In the genomic region with DNA sequence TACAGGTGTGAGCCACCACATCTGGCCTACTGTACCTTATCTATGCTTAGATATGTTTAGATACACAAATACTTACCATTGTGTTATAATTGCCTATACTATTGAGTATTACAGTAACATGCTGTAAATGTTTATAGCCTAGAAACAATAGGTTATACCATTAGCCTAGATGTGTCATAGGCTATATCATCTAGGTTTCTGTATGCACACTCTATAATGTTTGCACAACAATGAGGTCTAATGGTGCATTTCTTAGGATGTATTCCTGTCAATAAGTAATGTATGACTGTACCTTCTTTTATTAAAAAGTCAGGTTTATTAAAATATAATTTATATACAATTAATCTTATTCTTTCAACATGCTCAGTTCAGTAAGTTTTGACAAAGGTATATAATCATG, we compare ENCODE assay signal across 20 cellular contexts.
A peak's percentile ranks its signal among the peaks of the same experiment; 100 is the strongest.
DNase-seq lines count a peak whose midpoint lies in the region; ATAC-seq and TF ChIP-seq lines count a peak whose summit lies in the region.
"Had no signal": no experiment of that assay in that cellular context is flagged by ENCODE, and none has a peak within 500 bp of the region (broad histone marks: within the 10 kb centered on the region; RNA-seq: fewer than 3 reads in every experiment).

No MANE protein-coding gene starts in this region.

- no peaks in the 10 kb centered on the region for H3K9me3 ChIP-seq in smooth muscle cell (replicated peaks; ENCODE audit: low read depth)
- H3K9me3 ChIP-seq: BE2C had no signal

- H3K4me1 ChIP-seq in ACC112 (ENCODE audit: control insufficient read depth, insufficient read depth, low read length, unreplicated experiment): peaks cover 27% of the 10 kb centered on the region
- H3K4me1 ChIP-seq in smooth muscle cell (ENCODE audit: low read depth): peaks cover 8% of the 10 kb centered on the region
- H3K4me1 ChIP-seq: BE2C had no signal

- ATAC-seq in HG03521 (IDR thresholded peaks at IDR 0.05; ENCODE audit: unreplicated experiment) (no peak), HG03378 (IDR thresholded peaks at IDR 0.05; ENCODE audit: unreplicated experiment) (no peak)
- ATAC-seq: HepG2 had no signal

- DNase-seq in RWPE1 (ENCODE audit: low spot score) (no peak), epithelial cell of prostate (ENCODE audit: low read depth, low spot score) (no peak), smooth muscle cell (lab: John Stamatoyannopoulos, UW; ENCODE audit: unreplicated experiment) (no peak), NCI-H2171 (lab: John Stamatoyannopoulos, UW) (no peak)
- DNase-seq: ACHN; BE2C; CD8-positive, alpha-beta memory T cell; DMS153; DND-41; Karpas-422; NCI-H1092 treated with DMSO at 0.1 percent for 48 hours; NCI-H1436; NCI-H187; NCI-H524; NCI-H774; Right ventricle myocardium superior had no signal

- no peaks in the 10 kb centered on the region for H3K27me3 ChIP-seq in ACC112 (ENCODE audit: insufficient read depth, low read length)
- no peaks in the 10 kb centered on the region for H3K27me3 ChIP-seq in smooth muscle cell (ENCODE audit: low read depth)
- H3K27me3 ChIP-seq: BE2C had no signal

- POLR2A ChIA-PET in RWPE1 (lab: Yijun Ruan, JAX; ENCODE audit: low non-redundant PET): no interaction called here

- TF ChIP-seq CTCF in RWPE1 (conservative IDR thresholded peaks at IDR 0.05; ENCODE audit: low read depth): no peak
- no peak for TF ChIP-seq CTCF in smooth muscle cell (IDR thresholded peaks at IDR 0.05; ENCODE audit: borderline replicate concordance, insufficient read depth, poor library complexity, severe bottlenecking)

- peaks cover 3% of the 10 kb centered on the region for H3F3A ChIP-seq in smooth muscle cell (ENCODE audit: low read depth)

- no peak overlapping the region for H3K9ac ChIP-seq in smooth muscle cell (ENCODE audit: low read depth)

- H3K36me3 ChIP-seq in ACC112 (ENCODE audit: insufficient read depth, low read length): no peaks in the 10 kb centered on the region
- no peaks in the 10 kb centered on the region for H3K36me3 ChIP-seq in smooth muscle cell (ENCODE audit: low read depth)
- H3K36me3 ChIP-seq: BE2C had no signal

- H3K79me2 ChIP-seq in ACC112 (ENCODE audit: control insufficient read depth, insufficient read depth, low read length, unreplicated experiment) (no peaks in the 10 kb centered on the region), smooth muscle cell (ENCODE audit: low read depth) (no peaks in the 10 kb centered on the region)

- H4K20me1 ChIP-seq in smooth muscle cell (ENCODE audit: low read depth): no peaks in the 10 kb centered on the region

- H3K4me3 ChIP-seq in ACC112 (ENCODE audit: low read depth, low read length) (no peak overlapping the region), smooth muscle cell (no peak overlapping the region)

- H3K27ac ChIP-seq in ACC112 (ENCODE audit: low read depth, low read length) (peak overlapping the region; percentile 25; the same call in 1 of the 2 replicates), RWPE1 (peak overlapping the region; percentile 35; the same call in 1 of the 2 replicates), epithelial cell of prostate (peak overlapping the region; percentile 95), smooth muscle cell (ENCODE audit: low read depth) (peak overlapping the region; percentile 96)

- H2AFZ ChIP-seq in ACC112 (ENCODE audit: low read length, unreplicated experiment): no peak overlapping the region
- no peak overlapping the region for H2AFZ ChIP-seq in smooth muscle cell (ENCODE audit: low read depth)

- H3K4me2 ChIP-seq in smooth muscle cell: peak overlapping the region; percentile 34

- CTCF ChIA-PET in RWPE1 (lab: Yijun Ruan, JAX): no interaction called here

Comparison
In these comparisons a context has a peak if more than half of its experiments do, and no peak if none do; other contexts are left out.
1. H3K27ac ChIP-seq: peak in every context shown above with its lines; median percentile 96 in smooth muscle cell; 95 in epithelial cell of prostate; 35 in RWPE1; 25 in ACC112.